Comparison of ENCODE assay signal across 24 cellular contexts in genomic region chr7:157379493-157379892, GRCh38.
"Had no signal": no experiment of that assay in that cellular context is flagged by ENCODE, and none has a peak within 500 bp of the region (broad histone marks: within the 10 kb centered on the region; RNA-seq: fewer than 3 reads in every experiment).

No MANE protein-coding gene starts in this region.

- H3K27me3 Mint-ChIP-seq: activated naive CD8-positive, alpha-beta T cell treated with anti-CD3 and anti-CD28 coated beads for 36 hours; activated T-helper 17 cell treated with anti-CD3 and anti-CD28 coated beads, Interleukin-2, amount 50 U/mL, for 72 hours; central memory CD8-positive, alpha-beta T cell; stimulated activated naive B cell treated with anti-CD40 and anti-IgM and Interleukin-4, amounts not matched to agents 10 μg/mL and 1 μg/mL and 100 μg/mL, for 72 hours; type B pancreatic cell had no signal

- H3K9me3 Mint-ChIP-seq: activated naive CD8-positive, alpha-beta T cell treated with anti-CD3 and anti-CD28 coated beads for 36 hours; activated T-helper 17 cell treated with anti-CD3 and anti-CD28 coated beads, Interleukin-2, amount 50 U/mL, for 72 hours; central memory CD8-positive, alpha-beta T cell; mesothelial cell of epicardium; nephron; stimulated activated naive B cell treated with anti-CD40 and anti-IgM and Interleukin-4, amounts not matched to agents 10 μg/mL and 1 μg/mL and 100 μg/mL, for 72 hours; T-helper 1 cell treated with Interleukin-12 subunit alpha and Interleukin-12 subunit beta and Interleukin-4 antibody, amounts not matched to agents 30 μg/mL and 1 μg/mL, for 36 hours; type B pancreatic cell had no signal

- H3K9me3 ChIP-seq: esophagus muscularis mucosa, gastroesophageal sphincter, left ventricle myocardium inferior, neutrophil, pancreas, thoracic aorta, vagina had no signal

- ATAC-seq: activated T-helper 17 cell treated with anti-CD3 and anti-CD28 coated beads, Interleukin-2, amount 50 U/mL, for 72 hours; gastroesophageal sphincter; pancreas; stimulated activated naive B cell treated with anti-CD40 and anti-IgM and Interleukin-4, amounts not matched to agents 10 μg/mL and 1 μg/mL and 100 μg/mL, for 72 hours had no signal

- H3K27ac ChIP-seq: dorsolateral prefrontal cortex, esophagus muscularis mucosa, gastroesophageal sphincter, left ventricle myocardium inferior, neutrophil, pancreas, skin epidermis, thoracic aorta, vagina had no signal

- H3K4me3 Mint-ChIP-seq: activated naive CD8-positive, alpha-beta T cell treated with anti-CD3 and anti-CD28 coated beads for 36 hours; activated T-helper 17 cell treated with anti-CD3 and anti-CD28 coated beads, Interleukin-2, amount 50 U/mL, for 72 hours; central memory CD8-positive, alpha-beta T cell; mesothelial cell of epicardium; nephron; stimulated activated naive B cell treated with anti-CD40 and anti-IgM and Interleukin-4, amounts not matched to agents 10 μg/mL and 1 μg/mL and 100 μg/mL, for 72 hours; T-helper 1 cell treated with Interleukin-12 subunit alpha and Interleukin-12 subunit beta and Interleukin-4 antibody, amounts not matched to agents 30 μg/mL and 1 μg/mL, for 36 hours; type B pancreatic cell had no signal

- H3K4me3 ChIP-seq: dorsolateral prefrontal cortex, esophagus muscularis mucosa, gastroesophageal sphincter, left ventricle myocardium inferior, pancreas, skin epidermis, thoracic aorta, vagina had no signal

- DNase-seq: activated CD4-positive, alpha-beta T cell treated with anti-CD3 and anti-CD28 coated beads for 4 hours; activated CD4-positive, alpha-beta T cell treated with anti-CD3 and anti-CD28 coated beads, Interleukin-2, amount 50 U/mL, for 48 hours; activated CD4-positive, CD25-positive, alpha-beta regulatory T cell; activated naive CD4-positive, alpha-beta T cell treated with Interleukin-2 at 50 U/mL for 16 hours; activated naive CD8-positive, alpha-beta T cell treated with anti-CD3 and anti-CD28 coated beads for 36 hours; dorsolateral prefrontal cortex; hypothalamus; left ventricle myocardium inferior; pancreas; right cardiac atrium; stimulated activated CD4-positive, alpha-beta T cell treated with anti-CD3 and anti-CD28 coated beads, Interleukin-2, amount 100 ng/mL, for 24 hours; stimulated activated naive B cell treated with anti-CD40 and anti-IgM and Interleukin-4, amounts not matched to agents 10 μg/mL and 1 μg/mL and 100 μg/mL, for 72 hours had no signal

- H3K27ac Mint-ChIP-seq: activated naive CD8-positive, alpha-beta T cell treated with anti-CD3 and anti-CD28 coated beads for 36 hours; mesothelial cell of epicardium; nephron; stimulated activated naive B cell treated with anti-CD40 and anti-IgM and Interleukin-4, amounts not matched to agents 10 μg/mL and 1 μg/mL and 100 μg/mL, for 72 hours; T-helper 1 cell treated with Interleukin-12 subunit alpha and Interleukin-12 subunit beta and Interleukin-4 antibody, amounts not matched to agents 30 μg/mL and 1 μg/mL, for 36 hours had no signal

- H3K27me3 ChIP-seq: dorsolateral prefrontal cortex, esophagus muscularis mucosa, gastroesophageal sphincter, neutrophil, pancreas, vagina had no signal

- H3K4me1 ChIP-seq: pancreas had no signal
